In genomic region chr22:48711031-48711431, GRCh38 we compare ENCODE assay signal across 24 cellular contexts.
"Had no signal": no experiment of that assay in that cellular context is flagged by ENCODE, and none has a peak within 500 bp of the region (broad histone marks: within the 10 kb centered on the region; RNA-seq: fewer than 3 reads in every experiment).

No MANE protein-coding gene starts in this region.

- H3K4me1 Mint-ChIP-seq: activated naive CD8-positive, alpha-beta T cell treated with anti-CD3 and anti-CD28 coated beads, Interleukin-2, amount 50 U/mL, for 24 hours had no signal

- H3K9me3 ChIP-seq: Peyer's patch, SJCRH30, SK-N-SH had no signal

- H3K27me3 Mint-ChIP-seq: activated naive CD8-positive, alpha-beta T cell treated with anti-CD3 and anti-CD28 coated beads, Interleukin-2, amount 50 U/mL, for 24 hours had no signal

- H3K27ac Mint-ChIP-seq: activated CD8-positive, alpha-beta T cell treated with anti-CD3 and anti-CD28 coated beads, Interleukin-2, amount 10 ng/mL, durations not matched to agents 7 days and 5 days; activated naive CD4-positive, alpha-beta T cell treated with anti-CD3 and anti-CD28 coated beads, Interleukin-2, amount 50 U/mL, for 72 hours; activated naive CD8-positive, alpha-beta T cell treated with anti-CD3 and anti-CD28 coated beads, Interleukin-2, amount 50 U/mL, for 24 hours; T-helper 2 cell treated with Interferon-gamma antibody and Interleukin-4, amounts not matched to agents 5 μg/mL and 100 μg/mL, for 36 hours had no signal

- H3K27me3 ChIP-seq: brain microvascular endothelial cell, cardiac muscle cell, Peyer's patch, SJCRH30 had no signal

- H3K27ac ChIP-seq: brain microvascular endothelial cell, cardiac muscle cell, Peyer's patch, RWPE1, SJCRH30 had no signal

- H3K9me3 Mint-ChIP-seq: activated naive CD8-positive, alpha-beta T cell treated with anti-CD3 and anti-CD28 coated beads, Interleukin-2, amount 50 U/mL, for 24 hours; T-helper 2 cell treated with Interferon-gamma antibody and Interleukin-4, amounts not matched to agents 5 μg/mL and 100 μg/mL, for 36 hours had no signal

- H3K4me3 Mint-ChIP-seq: activated CD8-positive, alpha-beta T cell treated with anti-CD3 and anti-CD28 coated beads, Interleukin-2, amount 10 ng/mL, durations not matched to agents 7 days and 5 days; activated naive CD8-positive, alpha-beta T cell treated with anti-CD3 and anti-CD28 coated beads, Interleukin-2, amount 50 U/mL, for 24 hours; T-helper 2 cell treated with Interferon-gamma antibody and Interleukin-4, amounts not matched to agents 5 μg/mL and 100 μg/mL, for 36 hours had no signal

- DNase-seq: activated CD4-positive, alpha-beta T cell treated with anti-CD3 and anti-CD28 coated beads for 4 hours; activated CD8-positive, alpha-beta memory T cell treated with anti-CD3 and anti-CD28 coated beads, Interleukin-2, amount 50 U/mL, for 48 hours; activated CD8-positive, alpha-beta T cell treated with anti-CD3 and anti-CD28 coated beads, Interleukin-2, amount 10 ng/mL, durations not matched to agents 7 days and 5 days; activated naive CD4-positive, alpha-beta T cell treated with Interleukin-2 at 50 U/mL for 16 hours; activated naive CD8-positive, alpha-beta T cell treated with anti-CD3 and anti-CD28 coated beads, Interleukin-2, amount 50 U/mL, for 24 hours; activated T-cell treated with anti-CD3 and anti-CD28 coated beads, Interleukin-2, amount 50 U/mL, for 1 hour; amniotic stem cell; brain microvascular endothelial cell; KG1; NCI-H1048; NCI-H146; NCI-H187 treated with DMSO at 0.1 percent for 48 hours; NCI-H2081 treated with DMSO at 0.1 percent for 48 hours; NCI-H446; NCI-H524; Right ventricle myocardium superior; SJCRH30; SK-N-SH had no signal

- ATAC-seq: activated CD4-positive, CD25-positive, alpha-beta regulatory T cell treated with anti-CD3 and anti-CD28 coated beads, Interleukin-2, amount 50 U/mL, for 24 hours; activated CD8-positive, alpha-beta T cell treated with anti-CD3 and anti-CD28 coated beads, Interleukin-2, amount 10 ng/mL, durations not matched to agents 7 days and 5 days; activated naive CD4-positive, alpha-beta T cell treated with anti-CD3 and anti-CD28 coated beads, Interleukin-2, amount 50 U/mL, for 72 hours; activated naive CD8-positive, alpha-beta T cell treated with anti-CD3 and anti-CD28 coated beads, Interleukin-2, amount 50 U/mL, for 24 hours had no signal

- H3K36me3 Mint-ChIP-seq: activated naive CD4-positive, alpha-beta T cell treated with anti-CD3 and anti-CD28 coated beads, Interleukin-2, amount 50 U/mL, for 72 hours had no signal

- H3K36me3 ChIP-seq: brain microvascular endothelial cell, cardiac muscle cell, Peyer's patch, SJCRH30 had no signal

- H3K4me3 ChIP-seq: cardiac muscle cell, Peyer's patch, SJCRH30 had no signal

- H3K4me1 ChIP-seq: Peyer's patch, SJCRH30 had no signal
